In genomic region chr12:45546545-45546944, GRCh38 we compare ENCODE assay signal across 27 cellular contexts.
"Had no signal": no experiment of that assay in that cellular context is flagged by ENCODE, and none has a peak within 500 bp of the region (broad histone marks: within the 10 kb centered on the region; RNA-seq: fewer than 3 reads in every experiment).

No MANE protein-coding gene starts in this region.

- H2AFZ ChIP-seq: hepatocyte had no signal

- H3K27ac Mint-ChIP-seq: natural killer cell; stimulated activated memory B cell treated with anti-CD40 and anti-IgM and Interleukin-4, amounts not matched to agents 10 μg/mL and 1 μg/mL and 100 μg/mL, for 72 hours had no signal

- H3K4me2 ChIP-seq: hepatocyte had no signal

- ATAC-seq: foreskin keratinocyte; gastroesophageal sphincter; heart left ventricle; left lobe of liver; natural killer cell; psoas muscle; right cardiac atrium; stimulated activated memory B cell treated with anti-CD40 and anti-IgM and Interleukin-4, amounts not matched to agents 10 μg/mL and 1 μg/mL and 100 μg/mL, for 72 hours had no signal

- H3K79me2 ChIP-seq: hepatocyte had no signal

- H3K9me3 Mint-ChIP-seq: natural killer cell; stimulated activated memory B cell treated with anti-CD40 and anti-IgM and Interleukin-4, amounts not matched to agents 10 μg/mL and 1 μg/mL and 100 μg/mL, for 72 hours had no signal

- H3K27me3 ChIP-seq: esophagus muscularis mucosa, foreskin keratinocyte, gastroesophageal sphincter, heart left ventricle, hepatocyte, ovary, spleen, testis, tibial artery, upper lobe of left lung had no signal

- H3K27me3 Mint-ChIP-seq: stimulated activated memory B cell treated with anti-CD40 and anti-IgM and Interleukin-4, amounts not matched to agents 10 μg/mL and 1 μg/mL and 100 μg/mL, for 72 hours had no signal

- FAIRE-seq: endothelial cell of umbilical vein, kidney, urothelium cell line had no signal

- DNase-seq: dermis blood vessel endothelial cell; effector memory CD4-positive, alpha-beta T cell; foreskin keratinocyte; heart left ventricle; kidney; natural killer cell; occipital lobe; ovary; posterior cingulate gyrus; psoas muscle; right cardiac atrium; spleen; stimulated activated CD4-positive, alpha-beta T cell treated with anti-CD3 and anti-CD28 coated beads, Interleukin-4, amount 100 ng/mL, for 4 hours; stimulated activated naive CD8-positive, alpha-beta T cell treated with anti-CD3 and anti-CD28 coated beads, Interleukin-15, Interleukin-2, amounts not matched to agents 100 U/mL and 50 U/mL, for 24 hours; substantia nigra; testis; tibial artery; upper lobe of left lung had no signal

- H3K27ac ChIP-seq: coronary artery, esophagus muscularis mucosa, foreskin keratinocyte, gastroesophageal sphincter, heart left ventricle, hepatocyte, ovary, psoas muscle, skin epidermis, spleen, testis, tibial artery, upper lobe of left lung had no signal

- H3K4me1 Mint-ChIP-seq: natural killer cell; stimulated activated memory B cell treated with anti-CD40 and anti-IgM and Interleukin-4, amounts not matched to agents 10 μg/mL and 1 μg/mL and 100 μg/mL, for 72 hours had no signal

- H3K4me1 ChIP-seq: esophagus muscularis mucosa, foreskin keratinocyte, psoas muscle, testis, tibial artery had no signal

- H3K36me3 ChIP-seq: esophagus muscularis mucosa, gastroesophageal sphincter, heart left ventricle, ovary, spleen, tibial artery, upper lobe of left lung had no signal

- H3K4me3 Mint-ChIP-seq: natural killer cell; stimulated activated memory B cell treated with anti-CD40 and anti-IgM and Interleukin-4, amounts not matched to agents 10 μg/mL and 1 μg/mL and 100 μg/mL, for 72 hours had no signal

- H3K4me3 ChIP-seq: coronary artery, esophagus muscularis mucosa, gastroesophageal sphincter, heart left ventricle, hepatocyte, ovary, psoas muscle, skin epidermis, spleen, testis, tibial artery, upper lobe of left lung had no signal

- H3K9me3 ChIP-seq: esophagus muscularis mucosa, gastroesophageal sphincter, heart left ventricle, ovary, psoas muscle, spleen, testis, tibial artery, upper lobe of left lung had no signal

- H3K36me3 Mint-ChIP-seq: natural killer cell; stimulated activated memory B cell treated with anti-CD40 and anti-IgM and Interleukin-4, amounts not matched to agents 10 μg/mL and 1 μg/mL and 100 μg/mL, for 72 hours had no signal
